ENCODE assay signal across 11 cellular contexts in the genomic region with DNA sequence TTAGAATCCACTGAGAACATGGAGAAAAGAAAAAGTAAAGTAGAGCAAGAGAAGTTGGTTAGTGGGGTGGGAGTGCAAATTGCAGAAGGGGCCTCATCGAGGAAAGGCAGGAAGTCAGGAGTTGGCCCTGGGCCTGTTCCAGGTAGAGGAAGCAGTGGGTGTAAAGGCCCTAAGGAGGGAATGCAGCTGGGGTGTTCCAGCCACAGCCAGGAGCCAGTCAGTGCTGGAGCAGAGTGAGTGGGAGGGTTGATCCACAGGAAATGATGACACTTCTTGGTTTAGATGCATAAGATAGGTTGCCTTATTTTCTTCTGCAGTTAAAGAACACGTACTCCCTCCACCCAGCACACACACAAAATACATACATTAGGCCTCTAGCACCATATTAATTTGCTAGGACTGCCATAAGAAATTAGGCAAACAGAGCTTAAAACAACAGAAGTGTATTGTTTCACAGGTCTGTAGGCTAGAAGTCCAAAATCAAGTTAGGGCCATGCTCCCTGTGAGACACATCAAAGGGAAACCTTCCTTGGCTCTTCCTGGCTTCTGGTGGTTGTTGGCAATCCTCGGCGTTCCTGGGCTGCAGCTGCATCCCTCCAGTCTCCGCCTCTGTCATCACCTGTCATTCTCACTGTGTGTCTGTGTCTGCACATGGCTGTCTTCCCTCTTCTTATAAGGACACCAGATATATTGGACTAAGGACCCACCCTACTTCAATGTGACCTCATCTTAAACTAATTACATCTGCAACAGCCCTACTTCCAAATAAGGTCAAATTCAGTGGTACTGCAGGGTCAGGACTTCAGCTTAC.
DNase-seq lines count a peak whose midpoint lies in the region; ATAC-seq and TF ChIP-seq lines count a peak whose summit lies in the region.
"Had no signal": no experiment of that assay in that cellular context is flagged by ENCODE, and none has a peak within 500 bp of the region (broad histone marks: within the 10 kb centered on the region; RNA-seq: fewer than 3 reads in every experiment).

No MANE protein-coding gene starts in this region.

- intact Hi-C loops in lower leg skin (cut with DNase I; ENCODE audit: low total_unique reads) = no loop called here

- no peak for ATAC-seq in HG02763 (IDR thresholded peaks at IDR 0.05; ENCODE audit: unreplicated experiment)
- ATAC-seq: foreskin keratinocyte, left ventricle myocardium superior had no signal

- H3K4me1 Mint-ChIP-seq in neural crest cell = peaks cover 31% of the 10 kb centered on the region

- H3K36me3 Mint-ChIP-seq in neural crest cell (ENCODE audit: low read depth) = peaks cover 30% of the 10 kb centered on the region

- no peaks in the 10 kb centered on the region for H3K27me3 ChIP-seq in MG63
- H3K27me3 ChIP-seq: foreskin keratinocyte had no signal

- no peak overlapping the region for H3K4me3 Mint-ChIP-seq in neural crest cell

- no peak for TF ChIP-seq CTCF in neural crest cell (conservative IDR thresholded peaks at IDR 0.05)
- no peak for TF ChIP-seq CTCF in lower leg skin (IDR thresholded peaks at IDR 0.05)

- TF ChIP-seq POLR2A in lower leg skin (IDR thresholded peaks at IDR 0.05) = no peak

- H3K4me3 ChIP-seq in MG63 (no peak overlapping the region), lower leg skin (ENCODE audit: low read depth, poor library complexity, severe bottlenecking) (no peak overlapping the region)

- 38 to 45% methylated on average over 5 of the region's 5 CpGs for WGBS in lower leg skin, 2 donors

- H3K36me3 ChIP-seq in MG63 = no peaks in the 10 kb centered on the region

- H3K27me3 Mint-ChIP-seq in neural crest cell (ENCODE audit: low read depth) = no peaks in the 10 kb centered on the region

- no peaks in the 10 kb centered on the region for H3K9me3 ChIP-seq in MG63

- peaks cover 3% of the 10 kb centered on the region for H3K9me3 Mint-ChIP-seq in neural crest cell

- DNase-seq in NCI-H2171 treated with DMSO at 0.1 percent for 48 hours (lab: John Stamatoyannopoulos, UW) = peak; percentile 19
- DNase-seq in NCI-H2171 (lab: John Stamatoyannopoulos, UW) = no peak
- peak; percentile 5 for DNase-seq in MG63
- DNase-seq in activated T-cell treated with anti-CD3 and anti-CD28 coated beads, Interleukin-2, amount 50 U/mL, for 48 hours = peak; percentile 28 to 48
- no peak for DNase-seq in neural crest cell (ENCODE audit: low read depth, low spot score)
- DNase-seq in GM19240 (ENCODE audit: insufficient read length, low spot score) = no peak
- no peak for DNase-seq in lower leg skin (ENCODE audit: low spot score in 2 of 2)
- DNase-seq: cerebellar nuclear complex, foreskin keratinocyte, left ventricle myocardium superior had no signal

- H3K27ac Mint-ChIP-seq in neural crest cell (ENCODE audit: unreplicated experiment) = peak overlapping the region; percentile 70

Comparison
In these comparisons a context has a peak if more than half of its experiments do, and no peak if none do; other contexts are left out.
1. DNase-seq: peak in NCI-H2171 treated with DMSO at 0.1 percent for 48 hours (single experiment), MG63 (single experiment) and activated T-cell treated with anti-CD3 and anti-CD28 coated beads, Interleukin-2, amount 50 U/mL, for 48 hours (2 of 2); none in NCI-H2171 (single experiment), neural crest cell (single experiment), GM19240 (single experiment) and lower leg skin (0 of 2).